Comparison of ENCODE assay signal across 8 cellular contexts in the genomic region with DNA sequence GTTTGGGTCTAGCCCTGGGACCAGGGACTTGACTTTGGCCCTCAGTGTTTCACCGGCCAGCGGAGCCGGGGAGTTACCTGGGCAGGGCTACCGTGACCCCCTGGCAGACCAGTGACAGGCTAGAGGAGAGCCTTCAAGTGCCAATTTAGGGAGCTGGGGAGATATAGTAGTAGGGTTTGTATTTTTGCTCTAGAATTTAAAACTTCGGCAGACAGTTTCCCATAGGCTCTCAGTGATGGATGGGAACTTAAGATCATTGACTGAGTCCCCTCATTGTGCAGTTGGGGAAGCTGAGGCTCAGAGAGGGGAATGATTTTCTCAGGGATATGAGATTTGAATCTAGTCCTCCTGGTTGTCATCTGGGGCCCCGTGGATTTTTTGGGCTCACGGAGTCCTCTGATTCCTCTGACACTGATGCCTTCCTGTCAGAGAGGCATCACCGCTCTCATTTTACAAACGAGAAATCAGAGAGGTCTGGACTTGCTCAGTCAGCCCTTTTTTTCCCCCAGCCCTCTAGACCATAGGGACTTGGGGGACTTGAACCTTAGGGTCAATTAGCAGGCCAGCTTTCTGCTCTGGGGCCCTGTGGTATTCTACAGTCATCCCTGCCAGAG. TPM values are rescaled to one million over a fixed set of nuclear protein-coding genes. Genes with fewer than 3 reads are reported as not detected.
A peak's percentile ranks its signal among the peaks of the same experiment; 100 is the strongest.
DNase-seq lines count a peak whose midpoint lies in the region; ATAC-seq and TF ChIP-seq lines count a peak whose summit lies in the region.

No MANE protein-coding gene starts in this region.

- H3K9me3 ChIP-seq in H9 (ENCODE audit: control insufficient read depth, low read depth, low read length) = no peaks in the 10 kb centered on the region
- no peaks in the 10 kb centered on the region for H3K9me3 ChIP-seq in PC-3 (ENCODE audit: low read length)
- H3K9me3 ChIP-seq in sigmoid colon = no peaks in the 10 kb centered on the region

- H3K4me1 ChIP-seq in H9 (ENCODE audit: insufficient read depth, low read length) = peaks cover 2% of the 10 kb centered on the region; the same call in 1 of the 2 replicates
- H3K4me1 ChIP-seq in PC-3 (ENCODE audit: insufficient read depth, low read length) = peaks cover 15% of the 10 kb centered on the region
- H3K4me1 ChIP-seq in sigmoid colon = peaks cover 0 to 51% (median 47%) of the 10 kb centered on the region in 4 donors

- H4K20me1 ChIP-seq in H9 (ENCODE audit: control insufficient read depth, insufficient read depth, insufficient read length) (no peaks in the 10 kb centered on the region), PC-3 (ENCODE audit: low read length) (no peaks in the 10 kb centered on the region)

- H2BK120ac ChIP-seq in H9 (ENCODE audit: low read depth, low read length, poor library complexity, severe bottlenecking) = no peak overlapping the region

- ATAC-seq in PC-3 (no peak), HG03135 (IDR thresholded peaks at IDR 0.05; ENCODE audit: unreplicated experiment) (no peak)

- no TSS peak for BruUV-seq in PC-3 (replicated peaks; lab: Mats Ljungman, UMichigan)

- intact Hi-C loops in PC-3 (cut with micrococcal nuclease) (no loop called here), sigmoid colon (cut with DNase I) (loop anchor here (1.0 to 10.0 kb wide), 5 partner anchors 177 to 419 kb away; a partner anchor contains a TSS)

- no peaks in the 10 kb centered on the region for H3K79me2 ChIP-seq in H9 (ENCODE audit: insufficient read depth, low read length)
- no peaks in the 10 kb centered on the region for H3K79me2 ChIP-seq in PC-3 (ENCODE audit: low read length)

- H2BK12ac ChIP-seq in H9 (ENCODE audit: insufficient read length, low read depth, low read length) = no peak overlapping the region

- H3K9ac ChIP-seq in H9 (ENCODE audit: extremely low read depth, insufficient read length, low read length) (no peak overlapping the region), PC-3 (ENCODE audit: low read length) (no peak overlapping the region)

- no peak overlapping the region for H4K5ac ChIP-seq in H9 (ENCODE audit: insufficient read length, low read depth, low read length)

- POLR2A ChIA-PET in PC-3 (lab: Charles Lee; ENCODE audit: unreplicated experiment) = interaction anchor here (1.0 kb wide), 1 partner anchor 84 kb away, joined by 22 read pairs; a partner anchor contains a TSS

- H3K36me3 Mint-ChIP-seq in H9 (ENCODE audit: insufficient read depth in 1 of 3, low read depth in 3 of 3) = no peaks in the 10 kb centered on the region; a peak in 1 of 7 replicates
- H3K36me3 Mint-ChIP-seq in endothelial cell (ENCODE audit: low read depth, unreplicated experiment) = no peaks in the 10 kb centered on the region

- no peaks in the 10 kb centered on the region for H3F3A ChIP-seq in PC-3 (ENCODE audit: low read length, unreplicated experiment)

- peak overlapping the region; percentile 5 to 90; a peak in 3 of 5 replicates for H3K4me3 Mint-ChIP-seq in H9
- H3K4me3 Mint-ChIP-seq in endothelial cell (ENCODE audit: unreplicated experiment) = no peak overlapping the region

- H3K4me1 Mint-ChIP-seq in H9 (peaks cover 38 to 39% of the 10 kb centered on the region in 2 experiments), endothelial cell (ENCODE audit: unreplicated experiment) (peaks cover 25% of the 10 kb centered on the region)

- no CpG with 5 or more reads among the region's 9 CpGs for WGBS in H9 (ENCODE audit: extremely low coverage, insufficient read length, low lambda C conversion rate)
- 14 to 21% methylated on average over 9 of the region's 9 CpGs for WGBS in sigmoid colon, 2 donors

- H3K27me3 ChIP-seq in H9 (ENCODE audit: insufficient read depth, low read length) (peaks cover 5% of the 10 kb centered on the region; the same call in 1 of the 2 replicates), PC-3 (ENCODE audit: low read length) (no peaks in the 10 kb centered on the region), sigmoid colon (no peaks in the 10 kb centered on the region)

- H3K56ac ChIP-seq in H9 (ENCODE audit: insufficient read length, low read depth, low read length) = no peak overlapping the region

- peaks cover 15% of the 10 kb centered on the region for H3K23me2 ChIP-seq in H9 (ENCODE audit: insufficient read length, low read depth, low read length, poor library complexity, severe bottlenecking)

- TF ChIP-seq CTCF in H9 (conservative IDR thresholded peaks at IDR 0.05) (no peak), PC-3 (conservative IDR thresholded peaks at IDR 0.05; ENCODE audit: low read depth, low read length) (0 out of 2 replicates have a peak, but pooled peaks have one; percentile 4), endothelial cell (IDR thresholded peaks at IDR 0.05; ENCODE audit: unreplicated experiment) (peak; percentile 44), sigmoid colon (IDR thresholded peaks at IDR 0.05) (no peak)

- H2AFZ ChIP-seq in H9 (ENCODE audit: low read length) (no peak overlapping the region), PC-3 (ENCODE audit: low read length) (peak overlapping the region; percentile 90; the same call in 1 of the 2 replicates)

- no peak overlapping the region for H4K8ac ChIP-seq in H9 (replicated peaks; ENCODE audit: insufficient read length, low read depth, low read length)

- DNase-seq in H9 = no peak
- DNase-seq in PC-3 = no peak
- DNase-seq in endothelial cell (ENCODE audit: low spot score) = no peak
- DNase-seq in sigmoid colon = no peak
- DNase-seq in COLO668 (lab: John Stamatoyannopoulos, UW; ENCODE audit: unreplicated experiment) = no peak
- DNase-seq in GM19240 (ENCODE audit: insufficient read length, low spot score) = no peak
- DNase-seq in T-helper 9 cell = no peak

- no peaks in the 10 kb centered on the region; a peak in 1 of 5 replicates for H3K9me3 Mint-ChIP-seq in H9
- H3K9me3 Mint-ChIP-seq in endothelial cell (ENCODE audit: unreplicated experiment) = no peaks in the 10 kb centered on the region

- no peak overlapping the region for H2BK5ac ChIP-seq in H9 (ENCODE audit: insufficient read length, low read length)

- H3K4me2 ChIP-seq in H9 (ENCODE audit: insufficient read depth, insufficient read length, low read length) (no peak overlapping the region), PC-3 (ENCODE audit: low read length) (peak overlapping the region; percentile 100)

- CTCF ChIA-PET in PC-3 (lab: Charles Lee) = interaction anchor here (0.7 to 1.5 kb wide), 6 partner anchors 83 to 391 kb away, joined by 3 to 28 read pairs (median 14); a partner anchor contains a TSS

- H3T11ph ChIP-seq in H9 (ENCODE audit: low read length) = no peak overlapping the region

- no peak overlapping the region for H3K18ac ChIP-seq in H9 (ENCODE audit: insufficient read length, low read depth, low read length)

- TF ChIP-seq EP300 in sigmoid colon (IDR thresholded peaks at IDR 0.05) = no peak

- H3K27ac ChIP-seq in H9 (ENCODE audit: insufficient read length, low read depth, low read length) = no peak overlapping the region
- H3K27ac ChIP-seq in PC-3 (ENCODE audit: low read length) = no peak overlapping the region
- peak overlapping the region; percentile 91 to 97 (median 97) for H3K27ac ChIP-seq in sigmoid colon

- no peak overlapping the region for H3K4ac ChIP-seq in H9 (ENCODE audit: low read depth, low read length)

- no peak overlapping the region for H3K14ac ChIP-seq in H9 (ENCODE audit: insufficient read depth, low read length)

- H3K27me3 Mint-ChIP-seq in H9 (ENCODE audit: low read depth) (peaks cover 26% of the 10 kb centered on the region), endothelial cell (ENCODE audit: unreplicated experiment) (peaks cover 6% of the 10 kb centered on the region)

- H3K27ac Mint-ChIP-seq in H9 (peak overlapping the region in 1 of 3 experiments; percentile 94; a peak in 3 of 7 replicates), endothelial cell (ENCODE audit: unreplicated experiment) (no peak overlapping the region)

- H4K91ac ChIP-seq in H9 (ENCODE audit: insufficient read length, low read depth, low read length) = no peak overlapping the region

- H3K4me3 ChIP-seq in PC-3 (ENCODE audit: low read length) (peak overlapping the region; percentile 87; the same call in 1 of the 2 replicates), sigmoid colon (peak overlapping the region in 3 of 4 donors; percentile 57 to 59 (median 58))

- no peaks in the 10 kb centered on the region for H3K79me1 ChIP-seq in H9 (ENCODE audit: insufficient read depth, low read depth, low read length, poor library complexity, severe bottlenecking)

- no peak overlapping the region for H3K23ac ChIP-seq in H9 (ENCODE audit: insufficient read length, low read depth, low read length)

- H3K36me3 ChIP-seq in PC-3 (ENCODE audit: low read depth, low read length) (no peaks in the 10 kb centered on the region), sigmoid colon (no peaks in the 10 kb centered on the region)

- no peak for TF ChIP-seq POLR2A in sigmoid colon (IDR thresholded peaks at IDR 0.05)

- H2BK20ac ChIP-seq in H9 (ENCODE audit: low read depth, low read length, poor library complexity, severe bottlenecking) = no peak overlapping the region

- H3K9me2 ChIP-seq in PC-3 (replicated peaks; ENCODE audit: low read length) = no peaks in the 10 kb centered on the region

- H2AK5ac ChIP-seq in H9 (ENCODE audit: insufficient read length, low read length) = no peak overlapping the region

- no peak overlapping the region for H2BK15ac ChIP-seq in H9 (ENCODE audit: low read depth, low read length)

RNA-seq across cellular contexts. Expression of a gene that starts 58.3 kb away (rescaled TPM):
- total RNA-seq in H9 (2021) (3.6 and 4.0 TPM in 2 replicates), PC-3 (2014; rRNA removed) (4.1 and 5.0 TPM in 2 replicates), endothelial cell (ENCODE audit: unreplicated experiment) (35.6 TPM), sigmoid colon (10 to 100 TPM in 3 of 4 donors, 1 to 10 TPM in 1; 8.9 to 30.5 (median 19.8) TPM)
- 10 to 100 TPM; 21.0 to 40.9 (median 31.9) TPM for polyA plus RNA-seq in sigmoid colon

Comparison
In these comparisons a context has a peak if more than half of its experiments do, and no peak if none do; other contexts are left out.
1. H3K27ac ChIP-seq: peak in sigmoid colon (4 of 4); none in H9 (single experiment) and PC-3 (single experiment).
2. CTCF ChIP-seq: peak in PC-3 (single experiment) and endothelial cell (single experiment); none in H9 (single experiment) and sigmoid colon (0 of 4).